In the genomic region with DNA sequence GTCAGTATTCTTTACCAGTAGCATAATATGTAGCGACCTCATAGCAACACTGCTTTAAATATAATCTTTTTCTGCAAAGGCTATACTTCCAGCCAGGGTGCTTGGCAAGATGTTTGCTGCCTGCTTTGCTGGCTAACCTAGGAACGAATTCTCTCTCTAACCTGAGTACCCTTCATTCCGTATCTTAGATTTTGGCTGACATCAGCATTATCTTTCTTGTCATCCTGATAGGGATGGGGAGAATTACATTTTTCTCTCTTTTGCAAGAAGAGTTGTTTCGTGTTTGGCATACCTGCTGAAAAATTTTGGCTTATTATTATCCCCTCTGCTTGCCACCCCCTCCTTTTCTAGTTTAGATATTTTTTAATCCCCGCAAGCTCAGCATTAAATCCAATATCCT, we compare ENCODE assay signal across 33 cellular contexts.
"Had no signal": no experiment of that assay in that cellular context is flagged by ENCODE, and none has a peak within 500 bp of the region (broad histone marks: within the 10 kb centered on the region; RNA-seq: fewer than 3 reads in every experiment).

No MANE protein-coding gene starts in this region.

- H3K27ac ChIP-seq: adrenal gland, ascending aorta, cardiac muscle cell, VCaP had no signal

- H3K36me3 ChIP-seq: adrenal gland, ascending aorta, cardiac muscle cell had no signal

- FAIRE-seq: bronchial epithelial cell, TTC549 had no signal

- H3K27me3 ChIP-seq: adrenal gland, ascending aorta had no signal

- H3K4me3 ChIP-seq: adrenal gland, ascending aorta, cardiac muscle cell had no signal

- DNase-seq: activated B cell treated with CpG ODN at 0.5 μM for 24 hours; activated CD4-positive, alpha-beta memory T cell treated with anti-CD3 and anti-CD28 coated beads for 36 hours; activated CD4-positive, alpha-beta T cell treated with anti-CD3 and anti-CD28 coated beads for 4 hours; activated CD4-positive, alpha-beta T cell treated with anti-CD3 and anti-CD28 coated beads, Interleukin-2, amount 10 ng/mL, durations not matched to agents 24 days and 14 days; activated CD4-positive, alpha-beta T cell treated with anti-CD3 and anti-CD28 coated beads, Interleukin-2, amount 50 U/mL, for 1 hour; activated CD4-positive, alpha-beta T cell treated with anti-CD3 and anti-CD28 coated beads, Interleukin-2, amount 50 U/mL, for 4 hours; activated CD4-positive, CD25-positive, alpha-beta regulatory T cell treated with anti-CD3 and anti-CD28 coated beads, Interleukin-2, amount 50 U/mL, for 72 hours; activated CD8-positive, alpha-beta memory T cell treated with anti-CD3 and anti-CD28 coated beads, Interleukin-2, amount 50 U/mL, for 4 hours; activated CD8-positive, alpha-beta T cell treated with anti-CD3 and anti-CD28 coated beads for 36 hours; activated effector memory CD4-positive, alpha-beta T cell treated with anti-CD3 and anti-CD28 coated beads, Interleukin-2, amount 50 U/mL, for 16 hours; activated gamma-delta T cell treated with Interleukin-2 at 50 U/mL for 16 hours; activated naive CD4-positive, alpha-beta T cell; activated naive CD4-positive, alpha-beta T cell treated with anti-CD3 and anti-CD28 coated beads for 36 hours; activated naive CD4-positive, alpha-beta T cell treated with anti-CD3 and anti-CD28 coated beads, Interleukin-2, amount 50 U/mL, for 16 hours; activated naive CD8-positive, alpha-beta T cell treated with anti-CD3 and anti-CD28 coated beads for 36 hours; activated T-cell treated with anti-CD3 and anti-CD28 coated beads for 4 hours; activated T-cell treated with anti-CD3 and anti-CD28 coated beads, Interleukin-2, amount 50 U/mL, for 1 hour; activated T-cell treated with anti-CD3 and anti-CD28 coated beads, Interleukin-2, amount 50 U/mL, for 4 hours; activated T-cell treated with anti-CD3 and anti-CD28 coated beads, Interleukin-2, amount 50 U/mL, for 72 hours; adrenal gland; amygdala; anterior cingulate cortex; caudate nucleus; cerebellar nuclear complex; T-helper 2 cell; T-helper 9 cell had no signal

- H3K9me3 ChIP-seq: adrenal gland, ascending aorta had no signal

- ATAC-seq: activated CD8-positive, alpha-beta T cell treated with anti-CD3 and anti-CD28 coated beads for 36 hours; activated naive CD4-positive, alpha-beta T cell treated with anti-CD3 and anti-CD28 coated beads, Interleukin-2, amount 50 U/mL, for 72 hours; activated T-cell treated with anti-CD3 and anti-CD28 coated beads, Interleukin-2, amount 50 U/mL, for 4 hours; activated T-cell treated with anti-CD3 and anti-CD28 coated beads, Interleukin-2, amount 50 U/mL, for 72 hours; activated T-helper 17 cell treated with anti-CD3 and anti-CD28 coated beads, Interleukin-2, amount 50 U/mL, for 72 hours had no signal

- H3K4me1 ChIP-seq: adrenal gland, ascending aorta had no signal
